Comparison of ENCODE assay signal across 23 cellular contexts in genomic region chr3:49609314-49609713, GRCh38. TPM values are rescaled to one million over a fixed set of nuclear protein-coding genes. Genes with fewer than 3 reads are reported as not detected.
DNase-seq lines count a peak whose midpoint lies in the region; ATAC-seq and TF ChIP-seq lines count a peak whose summit lies in the region.
"Had no signal": no experiment of that assay in that cellular context is flagged by ENCODE, and none has a peak within 500 bp of the region (broad histone marks: within the 10 kb centered on the region; RNA-seq: fewer than 3 reads in every experiment).

No MANE protein-coding gene starts in this region.

- no peak overlapping the region for H3K9ac ChIP-seq in stomach smooth muscle (ENCODE audit: low read length in 2 of 2)

- H3K36me3 ChIP-seq in stomach smooth muscle (ENCODE audit: control insufficient read depth in 2 of 2, insufficient read depth in 2 of 2, low read length in 2 of 2) = no peaks in the 10 kb centered on the region
- H3K36me3 ChIP-seq: HAP-1, SJCRH30 had no signal

- CTCF ChIA-PET in RWPE1 (lab: Yijun Ruan, JAX) = no interaction called here

- TF ChIP-seq CTCF in RWPE1 (conservative IDR thresholded peaks at IDR 0.05; ENCODE audit: low read depth) = no peak

- H3K27ac Mint-ChIP-seq in activated T-cell treated with anti-CD3 and anti-CD28 coated beads, Interleukin-2, amount 50 U/mL, for 72 hours = no peak overlapping the region
- no peak overlapping the region for H3K27ac Mint-ChIP-seq in stimulated activated naive CD8-positive, alpha-beta T cell treated with anti-CD3 and anti-CD28 coated beads, Interleukin-15, amount 100 ng/mL, for 72 hours
- H3K27ac Mint-ChIP-seq: HFFc6 had no signal

- H3K27me3 Mint-ChIP-seq in activated T-cell treated with anti-CD3 and anti-CD28 coated beads, Interleukin-2, amount 50 U/mL, for 72 hours (ENCODE audit: low read depth) = no peaks in the 10 kb centered on the region
- no peaks in the 10 kb centered on the region for H3K27me3 Mint-ChIP-seq in stimulated activated naive CD8-positive, alpha-beta T cell treated with anti-CD3 and anti-CD28 coated beads, Interleukin-15, amount 100 ng/mL, for 72 hours
- H3K27me3 Mint-ChIP-seq: CD4-positive, alpha-beta memory T cell had no signal

- H3K27ac ChIP-seq in RWPE1 (0 out of 2 replicates have a peak overlapping the region, but pooled peaks have one; percentile 6), stomach smooth muscle (ENCODE audit: low read length) (peak overlapping the region; percentile 49)
- H3K27ac ChIP-seq: SJCRH30 had no signal

- H3K4me1 Mint-ChIP-seq in activated T-cell treated with anti-CD3 and anti-CD28 coated beads, Interleukin-2, amount 50 U/mL, for 72 hours (ENCODE audit: low read depth) = no peaks in the 10 kb centered on the region
- peaks cover 2% of the 10 kb centered on the region for H3K4me1 Mint-ChIP-seq in stimulated activated naive CD8-positive, alpha-beta T cell treated with anti-CD3 and anti-CD28 coated beads, Interleukin-15, amount 100 ng/mL, for 72 hours

- no peaks in the 10 kb centered on the region for H3K9me3 ChIP-seq in stomach smooth muscle (ENCODE audit: control insufficient read depth in 2 of 2, low read length in 2 of 2)
- H3K9me3 ChIP-seq: HAP-1, SJCRH30 had no signal

- ATAC-seq in left lobe of liver (no peak), GM21515 (IDR thresholded peaks at IDR 0.05; ENCODE audit: unreplicated experiment) (no peak)
- no peak for ATAC-seq in activated T-cell treated with anti-CD3 and anti-CD28 coated beads, Interleukin-2, amount 50 U/mL, for 72 hours (replicated peaks in 1 of 2)
- ATAC-seq in stimulated activated naive CD8-positive, alpha-beta T cell treated with anti-CD3 and anti-CD28 coated beads, Interleukin-15, amount 100 ng/mL, for 72 hours = no peak
- ATAC-seq: K562, PC-3 had no signal

- no peak overlapping the region for H3K4me3 ChIP-seq in stomach smooth muscle (ENCODE audit: low read length in 2 of 2)
- H3K4me3 ChIP-seq: HAP-1, K562, SJCRH30 had no signal

- in situ Hi-C loops in G401 (cut with HindIII; ENCODE audit: low sequenced_read_pairs) = no loop called here

- POLR2A ChIA-PET in RWPE1 (lab: Yijun Ruan, JAX; ENCODE audit: low non-redundant PET) = no interaction called here

- DNase-seq in G401 (ENCODE audit: low spot score) = peak; percentile 75
- no peak for DNase-seq in RWPE1 (ENCODE audit: low spot score)
- peak; percentile 21 for DNase-seq in left lobe of liver (ENCODE audit: low spot score)
- no peak for DNase-seq in activated T-cell treated with anti-CD3 and anti-CD28 coated beads, Interleukin-2, amount 50 U/mL, for 72 hours
- no peak for DNase-seq in stimulated activated naive CD8-positive, alpha-beta T cell treated with anti-CD3 and anti-CD28 coated beads, Interleukin-15, amount 100 ng/mL, for 72 hours
- DNase-seq: CD4-positive, alpha-beta memory T cell; COR-L47; GOT3; HFFc6; Kasumi-1; NCI-H1105 treated with DMSO at 0.1 percent for 48 hours; NCI-H146; NCI-H1930; NCI-H2107; NCI-H524 treated with DMSO at 0.1 percent for 48 hours; NCI-H774; NK-92 treated with Interleukin-12 subunit alpha and Interleukin-12 subunit beta, amount 100 ng/mL, for 24 hours; PC-3; SJCRH30 had no signal

- H3K9me3 Mint-ChIP-seq in activated T-cell treated with anti-CD3 and anti-CD28 coated beads, Interleukin-2, amount 50 U/mL, for 72 hours = peaks cover 3 to 7% of the 10 kb centered on the region in 2 donors
- H3K9me3 Mint-ChIP-seq in stimulated activated naive CD8-positive, alpha-beta T cell treated with anti-CD3 and anti-CD28 coated beads, Interleukin-15, amount 100 ng/mL, for 72 hours = peaks cover 10% of the 10 kb centered on the region in 2 donors
- H3K9me3 Mint-ChIP-seq: HFFc6 had no signal

- H3K4me3 Mint-ChIP-seq in activated T-cell treated with anti-CD3 and anti-CD28 coated beads, Interleukin-2, amount 50 U/mL, for 72 hours = no peak overlapping the region
- no peak overlapping the region for H3K4me3 Mint-ChIP-seq in stimulated activated naive CD8-positive, alpha-beta T cell treated with anti-CD3 and anti-CD28 coated beads, Interleukin-15, amount 100 ng/mL, for 72 hours
- H3K4me3 Mint-ChIP-seq: CD4-positive, alpha-beta memory T cell; HFFc6 had no signal

- peaks cover 0 to 3% of the 10 kb centered on the region in 2 donors for H3K36me3 Mint-ChIP-seq in activated T-cell treated with anti-CD3 and anti-CD28 coated beads, Interleukin-2, amount 50 U/mL, for 72 hours (ENCODE audit: insufficient read depth in 2 of 2)

- peaks cover 8% of the 10 kb centered on the region for H3K4me1 ChIP-seq in stomach smooth muscle (ENCODE audit: control insufficient read depth, insufficient read depth, low read length)
- H3K4me1 ChIP-seq: HAP-1, SJCRH30 had no signal

- no peaks in the 10 kb centered on the region for H3K27me3 ChIP-seq in stomach smooth muscle (ENCODE audit: control insufficient read depth in 1 of 2, insufficient read depth in 2 of 2, low read length in 2 of 2)
- H3K27me3 ChIP-seq: SJCRH30 had no signal

RNA-seq across cellular contexts. Expression of gene BSN, which starts 55.0 kb away (rescaled TPM):
- 0.24 and 0.31 TPM in 2 replicates for total RNA-seq in G401 (2014; rRNA removed; shearing (Covaris generic))
- 0.73 TPM for total RNA-seq in left lobe of liver
- total RNA-seq in activated T-cell treated with anti-CD3 and anti-CD28 coated beads, Interleukin-2, amount 50 U/mL, for 72 hours = under 1 TPM; 0.17 to 0.21 TPM

Comparison
In these comparisons a context has a peak if more than half of its experiments do, and no peak if none do; other contexts are left out.
1. DNase-seq: peak in G401 (single experiment) and left lobe of liver (single experiment); none in RWPE1 (single experiment), activated T-cell treated with anti-CD3 and anti-CD28 coated beads, Interleukin-2, amount 50 U/mL, for 72 hours (0 of 2) and stimulated activated naive CD8-positive, alpha-beta T cell treated with anti-CD3 and anti-CD28 coated beads, Interleukin-15, amount 100 ng/mL, for 72 hours (0 of 2).